ENCODE assay signal across 22 cellular contexts in genomic region chr6:2133718-2134310, GRCh38.
A peak's percentile ranks its signal among the peaks of the same experiment; 100 is the strongest.
DNase-seq lines count a peak whose midpoint lies in the region; ATAC-seq, FAIRE-seq and TF ChIP-seq lines count a peak whose summit lies in the region.
"Had no signal": no experiment of that assay in that cellular context is flagged by ENCODE, and none has a peak within 500 bp of the region (broad histone marks: within the 10 kb centered on the region; RNA-seq: fewer than 3 reads in every experiment).

No MANE protein-coding gene starts in this region.

- H3K4me3 ChIP-seq in GM23338 (no peak overlapping the region), SJCRH30 (peak overlapping the region; percentile 39), trophoblast cell (ENCODE audit: low read depth, low read length) (no peak overlapping the region), testis (no peak overlapping the region)
- H3K4me3 ChIP-seq: K562, SK-N-MC had no signal

- H3K9me2 ChIP-seq in GM23338 (ENCODE audit: insufficient read depth) = no peaks in the 10 kb centered on the region

- no peaks in the 10 kb centered on the region for H3K9me3 ChIP-seq in SJCRH30 (replicated peaks)
- no peaks in the 10 kb centered on the region for H3K9me3 ChIP-seq in trophoblast cell (ENCODE audit: insufficient read depth, low read depth, low read length)
- H3K9me3 ChIP-seq in testis = no peaks in the 10 kb centered on the region

- TF ChIP-seq POLR2A in testis (IDR thresholded peaks at IDR 0.05) = no peak

- no peak overlapping the region for H3K18ac ChIP-seq in trophoblast cell (ENCODE audit: low read length)

- H4K20me1 ChIP-seq in GM23338 (replicated peaks; ENCODE audit: insufficient read depth) = no peaks in the 10 kb centered on the region; the same call in 1 of the 2 replicates

- H3F3A ChIP-seq in GM23338 (replicated peaks; ENCODE audit: low read depth) = no peaks in the 10 kb centered on the region

- no CpG with 5 or more reads among the region's 7 CpGs for WGBS in trophoblast cell (ENCODE audit: extremely low coverage, insufficient coverage, insufficient read length)
- 79 to 86% methylated on average over 7 of the region's 7 CpGs for WGBS in testis, 2 donors

- H3K4me2 ChIP-seq in GM23338 (0 out of 2 replicates have a peak overlapping the region, but pooled peaks have one; percentile 8), trophoblast cell (ENCODE audit: low read length) (no peak overlapping the region)

- H4K12ac ChIP-seq in trophoblast cell (ENCODE audit: low read depth, low read length) = no peak overlapping the region

- H3K9ac ChIP-seq in trophoblast cell (ENCODE audit: low read length) = no peak overlapping the region

- no peaks in the 10 kb centered on the region for H3K27me3 ChIP-seq in GM23338 (ENCODE audit: insufficient read depth)
- no peaks in the 10 kb centered on the region for H3K27me3 ChIP-seq in SJCRH30
- no peaks in the 10 kb centered on the region for H3K27me3 ChIP-seq in trophoblast cell (ENCODE audit: insufficient read depth, low read length)
- H3K27me3 ChIP-seq in testis = no peaks in the 10 kb centered on the region

- H2BK12ac ChIP-seq in trophoblast cell (ENCODE audit: low read length) = peak overlapping the region; percentile 95

- peak overlapping the region; percentile 53 for H4K8ac ChIP-seq in trophoblast cell (ENCODE audit: low read depth, low read length)

- intact Hi-C loops in left colon (cut with DNase I, micrococcal nuclease) = no loop called here
- intact Hi-C loops in testis (cut with DNase I; ENCODE audit: low total_unique reads) = no loop called here

- peaks cover 27% of the 10 kb centered on the region for H3K4me1 Mint-ChIP-seq in GM23338
- H3K4me1 Mint-ChIP-seq in activated T-cell treated with anti-CD3 and anti-CD28 coated beads, Interleukin-2, amount 50 U/mL, for 4 hours (ENCODE audit: low read depth) = peaks cover 13% of the 10 kb centered on the region

- H2BK120ac ChIP-seq in trophoblast cell (ENCODE audit: insufficient read depth, low read length, poor library complexity) = peak overlapping the region; percentile 93

- H3K79me1 ChIP-seq in trophoblast cell (ENCODE audit: low read length) = peaks cover 10% of the 10 kb centered on the region

- FAIRE-seq in RCC 7860 (lab: Jason Lieb, UNC) = no peak
- FAIRE-seq: GM18507, H54, K562 had no signal

- H3K4me1 ChIP-seq in GM23338 (ENCODE audit: insufficient read depth) (peaks cover 25% of the 10 kb centered on the region), SJCRH30 (peaks cover 22% of the 10 kb centered on the region), trophoblast cell (ENCODE audit: control insufficient read depth in 1 of 2, insufficient read depth in 2 of 2, low read length in 2 of 2) (peaks cover 2 to 13% of the 10 kb centered on the region in 2 experiments), testis (peaks cover 3% of the 10 kb centered on the region)

- no peaks in the 10 kb centered on the region for H3K9me3 Mint-ChIP-seq in GM23338
- no peaks in the 10 kb centered on the region for H3K9me3 Mint-ChIP-seq in activated T-cell treated with anti-CD3 and anti-CD28 coated beads, Interleukin-2, amount 50 U/mL, for 4 hours
- H3K9me3 Mint-ChIP-seq: CD8-positive, alpha-beta memory T cell had no signal

- ATAC-seq in GM23338 = no peak
- ATAC-seq in left colon = peak; percentile 68
- ATAC-seq in activated T-cell treated with anti-CD3 and anti-CD28 coated beads, Interleukin-2, amount 50 U/mL, for 4 hours = no peak
- ATAC-seq: K562 had no signal

- H4K91ac ChIP-seq in trophoblast cell (ENCODE audit: low read depth, low read length) = peak overlapping the region; percentile 90

- H3K4me3 Mint-ChIP-seq in GM23338 = no peak overlapping the region
- H3K4me3 Mint-ChIP-seq in activated T-cell treated with anti-CD3 and anti-CD28 coated beads, Interleukin-2, amount 50 U/mL, for 4 hours = no peak overlapping the region
- H3K4me3 Mint-ChIP-seq: CD8-positive, alpha-beta memory T cell had no signal

- H2AFZ ChIP-seq in GM23338 (no peak overlapping the region), trophoblast cell (ENCODE audit: insufficient read depth, low read length, poor library complexity) (no peak overlapping the region)

- peak overlapping the region; percentile 64 for H3K4ac ChIP-seq in trophoblast cell (ENCODE audit: low read depth, low read length)

- no peak overlapping the region for H2AK5ac ChIP-seq in trophoblast cell (ENCODE audit: low read length)

- DNase-seq in GM23338 (ENCODE audit: low spot score) (no peak), SJCRH30 (peak; percentile 36 to 71), left colon (no peak), trophoblast cell (no peak), NOMO-1 (lab: John Stamatoyannopoulos, UW; ENCODE audit: unreplicated experiment in 2 of 2) (no peak), RCC 7860 (ENCODE audit: low spot score) (no peak), testis (no peak)
- DNase-seq in activated T-cell treated with anti-CD3 and anti-CD28 coated beads, Interleukin-2, amount 50 U/mL, for 4 hours = no peak
- DNase-seq: CD8-positive, alpha-beta memory T cell; GDM1; NCI-H1105; NCI-H146; NCI-H2029; NCI-H2227 treated with DMSO at 0.1 percent for 48 hours; NCI-H524; RPMI8226; SHP77 had no signal

- peaks cover 2% of the 10 kb centered on the region for H3K27me3 Mint-ChIP-seq in GM23338 (ENCODE audit: insufficient read depth, low read depth, poor library complexity)
- no peaks in the 10 kb centered on the region for H3K27me3 Mint-ChIP-seq in activated T-cell treated with anti-CD3 and anti-CD28 coated beads, Interleukin-2, amount 50 U/mL, for 4 hours (ENCODE audit: low read depth)

- TF ChIP-seq CTCF in GM23338 (conservative IDR thresholded peaks at IDR 0.05; ENCODE audit: low read depth in 2 of 2) (no peak), testis (IDR thresholded peaks at IDR 0.05) (no peak)

- H3K79me2 ChIP-seq in GM23338 (replicated peaks; ENCODE audit: insufficient read depth) (peaks cover 8% of the 10 kb centered on the region; the same call in 1 of the 2 replicates), trophoblast cell (ENCODE audit: control insufficient read depth, insufficient read depth, low read length, poor library complexity) (no peaks in the 10 kb centered on the region)

- peak overlapping the region; percentile 28; the same call in 1 of the 2 replicates for H3K27ac Mint-ChIP-seq in GM23338

- H3K27ac ChIP-seq in GM23338 (ENCODE audit: low read depth) (no peak overlapping the region), SJCRH30 (peak overlapping the region; percentile 70), trophoblast cell (ENCODE audit: low read depth, low read length) (peak overlapping the region; percentile 63), testis (no peak overlapping the region)
- H3K27ac ChIP-seq: C4-2B, SK-N-MC had no signal

- no peaks in the 10 kb centered on the region for H3K36me3 ChIP-seq in GM23338 (ENCODE audit: insufficient read depth)
- no peaks in the 10 kb centered on the region for H3K36me3 ChIP-seq in SJCRH30
- H3K36me3 ChIP-seq in trophoblast cell (ENCODE audit: control insufficient read depth in 1 of 2, insufficient read depth in 2 of 2, low read length in 2 of 2) = no peaks in the 10 kb centered on the region
- H3K36me3 ChIP-seq in testis (ENCODE audit: low read depth, missing control alignments) = no peaks in the 10 kb centered on the region

- H3K14ac ChIP-seq in trophoblast cell (ENCODE audit: low read length) = peak overlapping the region; percentile 89

- no peak overlapping the region for H3K23ac ChIP-seq in trophoblast cell (ENCODE audit: low read length)

- peak overlapping the region; percentile 36 for H2BK5ac ChIP-seq in trophoblast cell (ENCODE audit: low read depth, low read length, poor library complexity)

- H3K36me3 Mint-ChIP-seq in GM23338 (ENCODE audit: low read depth) = no peaks in the 10 kb centered on the region
- H3K36me3 Mint-ChIP-seq in activated T-cell treated with anti-CD3 and anti-CD28 coated beads, Interleukin-2, amount 50 U/mL, for 4 hours (ENCODE audit: insufficient read depth) = no peaks in the 10 kb centered on the region
- H3K36me3 Mint-ChIP-seq: CD8-positive, alpha-beta memory T cell had no signal

TF ChIP-seq in GM23338, 12 proteins besides CTCF, POLR2A, EP300 and RAD21 (continues in another document):
- TF ChIP-seq REST (IDR thresholded peaks at IDR 0.05; ENCODE audit: unreplicated experiment) (no peak), STAT1 (IDR thresholded peaks at IDR 0.05; ENCODE audit: unreplicated experiment) (no peak), JUNB (IDR thresholded peaks at IDR 0.05; ENCODE audit: unreplicated experiment) (no peak), EZH2 (IDR thresholded peaks at IDR 0.05; ENCODE audit: low read depth, unreplicated experiment) (no peak), ZNF114 (CRISPR knock-in tag; IDR thresholded peaks at IDR 0.05) (no peak), NANOG (IDR thresholded peaks at IDR 0.05; ENCODE audit: borderline replicate concordance) (no peak)

Comparison
In these comparisons a context has a peak if more than half of its experiments do, and no peak if none do; other contexts are left out.
1. DNase-seq: peak in SJCRH30 (2 of 2); none in GM23338 (single experiment), left colon (0 of 2), trophoblast cell (0 of 2), NOMO-1 (0 of 2), RCC 7860 (single experiment), testis (single experiment) and activated T-cell treated with anti-CD3 and anti-CD28 coated beads, Interleukin-2, amount 50 U/mL, for 4 hours (single experiment).
2. H3K27ac ChIP-seq: peak in SJCRH30 (single experiment) and trophoblast cell (single experiment); none in GM23338 (single experiment) and testis (0 of 2).